2 cellular contexts compared by ENCODE assay signal in the genomic region with DNA sequence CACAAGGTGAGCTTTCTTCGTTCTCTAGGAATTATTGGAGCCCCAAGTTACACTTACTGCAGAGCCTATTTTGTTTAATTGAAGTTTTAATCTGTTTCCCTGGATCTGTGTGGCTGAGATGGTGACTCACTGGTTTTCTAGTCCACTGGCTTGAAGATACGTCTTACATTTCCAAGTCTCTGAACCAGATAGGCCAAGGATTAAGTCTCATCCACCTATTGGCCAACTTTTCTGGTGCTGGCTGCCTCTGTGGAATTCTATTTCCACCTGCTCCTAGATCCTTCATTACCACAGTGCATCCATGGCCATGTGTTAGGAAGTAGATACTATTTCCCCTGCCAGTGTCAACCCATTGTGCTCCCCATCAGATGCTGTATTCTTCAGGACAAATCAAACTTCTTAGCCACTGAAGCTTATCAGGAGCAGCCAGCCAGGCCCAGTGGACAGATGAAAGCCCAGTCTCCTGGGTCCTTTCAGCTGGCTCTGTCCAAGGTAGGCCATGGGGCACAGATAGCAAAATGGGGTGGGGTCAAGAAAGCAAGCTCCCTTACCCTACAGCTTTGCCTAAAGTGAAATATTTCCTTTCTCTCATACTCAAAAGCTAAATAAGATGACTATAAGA.
TF ChIP-seq lines count a peak whose summit lies in the region.

No MANE protein-coding gene starts in this region.

TF ChIP-seq in SK-N-SH, 30 proteins besides CTCF, POLR2A, EP300 and RAD21 (continued from another document):
- TF ChIP-seq, protein P1, sequence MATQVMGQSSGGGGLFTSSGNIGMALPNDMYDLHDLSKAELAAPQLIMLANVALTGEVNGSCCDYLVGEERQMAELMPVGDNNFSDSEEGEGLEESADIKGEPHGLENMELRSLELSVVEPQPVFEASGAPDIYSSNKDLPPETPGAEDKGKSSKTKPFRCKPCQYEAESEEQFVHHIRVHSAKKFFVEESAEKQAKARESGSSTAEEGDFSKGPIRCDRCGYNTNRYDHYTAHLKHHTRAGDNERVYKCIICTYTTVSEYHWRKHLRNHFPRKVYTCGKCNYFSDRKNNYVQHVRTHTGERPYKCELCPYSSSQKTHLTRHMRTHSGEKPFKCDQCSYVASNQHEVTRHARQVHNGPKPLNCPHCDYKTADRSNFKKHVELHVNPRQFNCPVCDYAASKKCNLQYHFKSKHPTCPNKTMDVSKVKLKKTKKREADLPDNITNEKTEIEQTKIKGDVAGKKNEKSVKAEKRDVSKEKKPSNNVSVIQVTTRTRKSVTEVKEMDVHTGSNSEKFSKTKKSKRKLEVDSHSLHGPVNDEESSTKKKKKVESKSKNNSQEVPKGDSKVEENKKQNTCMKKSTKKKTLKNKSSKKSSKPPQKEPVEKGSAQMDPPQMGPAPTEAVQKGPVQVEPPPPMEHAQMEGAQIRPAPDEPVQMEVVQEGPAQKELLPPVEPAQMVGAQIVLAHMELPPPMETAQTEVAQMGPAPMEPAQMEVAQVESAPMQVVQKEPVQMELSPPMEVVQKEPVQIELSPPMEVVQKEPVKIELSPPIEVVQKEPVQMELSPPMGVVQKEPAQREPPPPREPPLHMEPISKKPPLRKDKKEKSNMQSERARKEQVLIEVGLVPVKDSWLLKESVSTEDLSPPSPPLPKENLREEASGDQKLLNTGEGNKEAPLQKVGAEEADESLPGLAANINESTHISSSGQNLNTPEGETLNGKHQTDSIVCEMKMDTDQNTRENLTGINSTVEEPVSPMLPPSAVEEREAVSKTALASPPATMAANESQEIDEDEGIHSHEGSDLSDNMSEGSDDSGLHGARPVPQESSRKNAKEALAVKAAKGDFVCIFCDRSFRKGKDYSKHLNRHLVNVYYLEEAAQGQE (IDR thresholded peaks at IDR 0.05; ENCODE audit: low read depth, low read length): peak; percentile 76; the same call in 1 of the 2 replicates

TF ChIP-seq in SK-N-SH treated with all-trans-retinoic acid at 6 μM for 48 hours, 23 proteins besides CTCF, POLR2A, EP300 and RAD21 (continued from another document):
- TF ChIP-seq, protein P2, sequence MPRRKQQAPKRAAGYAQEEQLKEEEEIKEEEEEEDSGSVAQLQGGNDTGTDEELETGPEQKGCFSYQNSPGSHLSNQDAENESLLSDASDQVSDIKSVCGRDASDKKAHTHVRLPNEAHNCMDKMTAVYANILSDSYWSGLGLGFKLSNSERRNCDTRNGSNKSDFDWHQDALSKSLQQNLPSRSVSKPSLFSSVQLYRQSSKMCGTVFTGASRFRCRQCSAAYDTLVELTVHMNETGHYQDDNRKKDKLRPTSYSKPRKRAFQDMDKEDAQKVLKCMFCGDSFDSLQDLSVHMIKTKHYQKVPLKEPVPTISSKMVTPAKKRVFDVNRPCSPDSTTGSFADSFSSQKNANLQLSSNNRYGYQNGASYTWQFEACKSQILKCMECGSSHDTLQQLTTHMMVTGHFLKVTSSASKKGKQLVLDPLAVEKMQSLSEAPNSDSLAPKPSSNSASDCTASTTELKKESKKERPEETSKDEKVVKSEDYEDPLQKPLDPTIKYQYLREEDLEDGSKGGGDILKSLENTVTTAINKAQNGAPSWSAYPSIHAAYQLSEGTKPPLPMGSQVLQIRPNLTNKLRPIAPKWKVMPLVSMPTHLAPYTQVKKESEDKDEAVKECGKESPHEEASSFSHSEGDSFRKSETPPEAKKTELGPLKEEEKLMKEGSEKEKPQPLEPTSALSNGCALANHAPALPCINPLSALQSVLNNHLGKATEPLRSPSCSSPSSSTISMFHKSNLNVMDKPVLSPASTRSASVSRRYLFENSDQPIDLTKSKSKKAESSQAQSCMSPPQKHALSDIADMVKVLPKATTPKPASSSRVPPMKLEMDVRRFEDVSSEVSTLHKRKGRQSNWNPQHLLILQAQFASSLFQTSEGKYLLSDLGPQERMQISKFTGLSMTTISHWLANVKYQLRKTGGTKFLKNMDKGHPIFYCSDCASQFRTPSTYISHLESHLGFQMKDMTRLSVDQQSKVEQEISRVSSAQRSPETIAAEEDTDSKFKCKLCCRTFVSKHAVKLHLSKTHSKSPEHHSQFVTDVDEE (CRISPR knock-in tag; IDR thresholded peaks at IDR 0.05): no peak
- TF ChIP-seq ZFP30 (CRISPR knock-in tag; IDR thresholded peaks at IDR 0.05) (no peak), TOX (CRISPR knock-in tag; IDR thresholded peaks at IDR 0.05; ENCODE audit: borderline replicate concordance) (no peak), ESRRG (CRISPR knock-in tag; IDR thresholded peaks at IDR 0.05) (no peak), CSDC2 (CRISPR knock-in tag; IDR thresholded peaks at IDR 0.05) (no peak)
- TF ChIP-seq, protein P3, sequence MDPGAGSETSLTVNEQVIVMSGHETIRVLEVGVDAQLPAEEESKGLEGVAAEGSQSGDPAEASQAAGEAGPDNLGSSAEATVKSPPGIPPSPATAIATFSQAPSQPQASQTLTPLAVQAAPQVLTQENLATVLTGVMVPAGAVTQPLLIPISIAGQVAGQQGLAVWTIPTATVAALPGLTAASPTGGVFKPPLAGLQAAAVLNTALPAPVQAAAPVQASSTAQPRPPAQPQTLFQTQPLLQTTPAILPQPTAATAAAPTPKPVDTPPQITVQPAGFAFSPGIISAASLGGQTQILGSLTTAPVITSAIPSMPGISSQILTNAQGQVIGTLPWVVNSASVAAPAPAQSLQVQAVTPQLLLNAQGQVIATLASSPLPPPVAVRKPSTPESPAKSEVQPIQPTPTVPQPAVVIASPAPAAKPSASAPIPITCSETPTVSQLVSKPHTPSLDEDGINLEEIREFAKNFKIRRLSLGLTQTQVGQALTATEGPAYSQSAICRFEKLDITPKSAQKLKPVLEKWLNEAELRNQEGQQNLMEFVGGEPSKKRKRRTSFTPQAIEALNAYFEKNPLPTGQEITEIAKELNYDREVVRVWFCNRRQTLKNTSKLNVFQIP (CRISPR knock-in tag; IDR thresholded peaks at IDR 0.05; ENCODE audit: borderline replicate concordance, low read depth): no peak
TF ChIP-seq in SK-N-SH treated with all-trans-retinoic acid at 6 μM for 48 hours: peak in this region for 0.
